Comparison of ENCODE assay signal across 8 cellular contexts in genomic region chr15:83067638-83067962, GRCh38. TPM values are rescaled to one million over a fixed set of nuclear protein-coding genes. Genes with fewer than 3 reads are reported as not detected.
DNase-seq lines count a peak whose midpoint lies in the region; ATAC-seq, FAIRE-seq and TF ChIP-seq lines count a peak whose summit lies in the region.

No MANE protein-coding gene starts in this region.

- peaks cover 23% of the 10 kb centered on the region for H3K36me3 Mint-ChIP-seq in T-helper 2 cell treated with Interferon-gamma antibody and Interleukin-4, amounts not matched to agents 5 μg/mL and 100 μg/mL, for 36 hours (ENCODE audit: low read depth)

- H3K4me3 Mint-ChIP-seq in T-helper 2 cell treated with Interferon-gamma antibody and Interleukin-4, amounts not matched to agents 5 μg/mL and 100 μg/mL, for 36 hours, result peak overlapping the region; percentile 47

- intact Hi-C loops in left lung (cut with DNase I), result no loop called here

- TF ChIP-seq EP300 in suprapubic skin (IDR thresholded peaks at IDR 0.05), result no peak

- H3K9me3 ChIP-seq in left lung, result peaks cover 0 to 10% of the 10 kb centered on the region in 2 donors
- H3K9me3 ChIP-seq in suprapubic skin, result no peaks in the 10 kb centered on the region

- no peaks in the 10 kb centered on the region for H3K27me3 Mint-ChIP-seq in T-helper 2 cell treated with Interferon-gamma antibody and Interleukin-4, amounts not matched to agents 5 μg/mL and 100 μg/mL, for 36 hours (ENCODE audit: low read depth)

- no peak for ATAC-seq in left lung
- ATAC-seq in HG03457 (IDR thresholded peaks at IDR 0.05; ENCODE audit: unreplicated experiment), result no peak

- H3K4me3 ChIP-seq in left lung (peak overlapping the region; percentile 89 to 95), suprapubic skin (peak overlapping the region; percentile 78)

- DNase-seq in T-helper 2 cell treated with Interferon-gamma antibody and Interleukin-4, amounts not matched to agents 5 μg/mL and 100 μg/mL, for 36 hours (ENCODE audit: low spot score), result no peak
- DNase-seq in T-helper 2 cell, result no peak
- no peak for DNase-seq in left lung
- no peak for DNase-seq in suprapubic skin (ENCODE audit: low spot score in 2 of 2)
- DNase-seq in HTR-8/SVneo (ENCODE audit: insufficient read length, low spot score), result no peak
- no peak for DNase-seq in activated effector memory CD4-positive, alpha-beta T cell treated with anti-CD3 and anti-CD28 coated beads, Interleukin-2, amount 50 U/mL, for 16 hours

- H3K4me1 ChIP-seq in left lung (peaks cover 19 to 47% of the 10 kb centered on the region in 2 donors), suprapubic skin (peaks cover 40% of the 10 kb centered on the region)

- no peaks in the 10 kb centered on the region for H3K27me3 ChIP-seq in left lung
- no peaks in the 10 kb centered on the region for H3K27me3 ChIP-seq in suprapubic skin

- FAIRE-seq in HTR-8/SVneo (lab: Jason Lieb, UNC), result no peak

- H3K9me3 Mint-ChIP-seq in T-helper 2 cell treated with Interferon-gamma antibody and Interleukin-4, amounts not matched to agents 5 μg/mL and 100 μg/mL, for 36 hours, result peaks cover 16% of the 10 kb centered on the region

- peaks cover 18% of the 10 kb centered on the region for H3K4me1 Mint-ChIP-seq in T-helper 2 cell treated with Interferon-gamma antibody and Interleukin-4, amounts not matched to agents 5 μg/mL and 100 μg/mL, for 36 hours (ENCODE audit: low read depth)

- TF ChIP-seq CTCF in left lung (IDR thresholded peaks at IDR 0.05) (no peak), suprapubic skin (IDR thresholded peaks at IDR 0.05) (no peak)

- 37% methylated on average over 12 of the region's 12 CpGs for WGBS in suprapubic skin

- TF ChIP-seq POLR2A in suprapubic skin (IDR thresholded peaks at IDR 0.05), result no peak

- H3K27ac ChIP-seq in angular gyrus (ENCODE audit: low read depth, low read length) (peak overlapping the region; percentile 85), left lung (peak overlapping the region; percentile 97 to 98), suprapubic skin (peak overlapping the region; percentile 90)

- no peaks in the 10 kb centered on the region for H3K36me3 ChIP-seq in left lung
- no peaks in the 10 kb centered on the region for H3K36me3 ChIP-seq in suprapubic skin

- H3K27ac Mint-ChIP-seq in T-helper 2 cell treated with Interferon-gamma antibody and Interleukin-4, amounts not matched to agents 5 μg/mL and 100 μg/mL, for 36 hours, result peak overlapping the region; percentile 58

RNA-seq across cellular contexts. Expression of gene BTBD1, which starts 0.5 kb away (rescaled TPM):
- total RNA-seq in left lung, result 10 to 100 TPM; 41.4 to 46.4 TPM
- 10 to 100 TPM; 43.9 to 54.3 (median 50.0) TPM for total RNA-seq in suprapubic skin

RNA-seq across cellular contexts. Expression of gene TM6SF1, which starts 39.8 kb away (rescaled TPM):
- total RNA-seq in left lung, result 10 to 100 TPM; 13.0 to 22.9 TPM
- total RNA-seq in suprapubic skin, result 1 to 10 TPM; 1.6 to 2.7 (median 2.3) TPM

RNA-seq across cellular contexts. Expression of gene C15orf40, which starts 56.2 kb away (rescaled TPM):
- total RNA-seq in left lung (10 to 100 TPM; 13.0 to 20.2 TPM), suprapubic skin (10 to 100 TPM; 18.7 to 37.2 (median 22.9) TPM)
